8 cellular contexts compared by ENCODE assay signal in the genomic region with DNA sequence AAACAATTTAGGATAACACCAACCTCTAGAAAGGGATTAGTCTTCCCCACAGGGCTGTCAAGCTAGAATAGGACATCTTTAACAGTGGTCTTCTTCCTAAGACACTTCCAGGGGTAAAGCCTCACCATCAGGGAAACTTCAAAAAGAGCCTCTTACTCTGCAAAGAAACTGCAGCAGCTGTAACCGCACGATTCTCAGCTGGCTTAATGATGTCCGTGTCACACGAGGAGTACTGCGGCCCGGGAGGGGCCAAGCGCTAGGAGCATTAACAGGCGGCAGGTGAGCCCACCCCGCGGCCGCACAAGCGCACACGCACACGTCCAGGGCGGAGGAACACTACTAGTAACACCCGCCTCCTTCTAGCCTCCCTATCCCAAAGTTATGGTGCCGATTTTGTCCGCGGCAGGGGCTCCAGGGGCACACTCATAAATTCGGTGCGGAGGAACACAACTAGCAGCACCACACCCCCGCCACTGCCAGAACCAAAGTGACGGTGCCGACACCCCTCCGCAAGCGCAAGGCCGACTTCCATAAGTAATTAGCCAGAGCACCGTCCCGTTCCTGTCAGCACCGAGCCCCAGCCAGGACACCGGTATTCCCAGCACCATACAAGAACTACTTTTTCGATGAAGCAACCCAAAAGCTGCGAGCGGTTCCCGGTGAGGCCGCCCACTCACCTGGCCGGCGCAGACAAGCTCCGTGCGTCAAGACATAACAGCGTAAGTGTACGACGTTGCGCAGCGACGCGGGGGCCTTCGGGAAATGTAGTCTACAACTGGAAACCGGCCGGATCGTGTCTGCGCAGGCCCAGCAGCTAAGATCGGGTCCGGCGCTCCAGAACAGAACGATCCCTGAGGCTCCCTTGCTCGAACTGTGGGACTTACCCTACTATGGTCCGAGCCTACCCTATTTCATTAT. TPM values are rescaled to one million over a fixed set of nuclear protein-coding genes. Genes with fewer than 3 reads are reported as not detected.
DNase-seq lines count a peak whose midpoint lies in the region; ATAC-seq and TF ChIP-seq lines count a peak whose summit lies in the region.

ZNF540 (plus strand) TSS at position 813 of the 918 bp plus-strand sequence. CDS start 3,572 bp downstream, outside the sequence.
ZNF571 (minus strand) TSS at position 729 of the 918 bp plus-strand sequence. CDS start 8,116 bp downstream, outside the sequence.

- H3K27me3 ChIP-seq in upper lobe of left lung, result no peaks in the 10 kb centered on the region

- peaks cover 19 to 40% (median 21%) of the 10 kb centered on the region in 4 donors for H3K9me3 ChIP-seq in upper lobe of left lung

- peak within 1 kb of the TSS; percentile 77 to 94 (median 86) for H3K27ac ChIP-seq in upper lobe of left lung

- CTCF ChIA-PET in GM10248 (lab: Yijun Ruan, JAX), result interaction anchor here (0.8 to 1.5 kb wide), 5 partner anchors 10 to 186 kb away, joined by 3 to 4 read pairs (median 3); no protein-coding TSS in a partner anchor

- peak in 2 of 4 donors; percentile 63 to 75 for TF ChIP-seq POLR2A in upper lobe of left lung (IDR thresholded peaks at IDR 0.05)

- H3K4me3 ChIP-seq in upper lobe of left lung, result peak within 1 kb of the TSS; percentile 62 to 74 (median 66)

- intact Hi-C loops in left cardiac atrium (cut with DNase I) (loop anchor here in 1 of 2 donors (10.0 kb wide), 1 partner anchor 60 kb away; the partner anchor contains the start of gene ZFP30), posterior cingulate gyrus (cut with DNase I) (loop anchor here (2.0 to 5.0 kb wide), 2 partner anchors 60 to 127 kb away; partner anchors contain the start of genes ZFP30, ZNF569 and ZNF570)

- ATAC-seq in HG02642 (IDR thresholded peaks at IDR 0.05; ENCODE audit: poor library complexity, unreplicated experiment) (peak; percentile 99), left cardiac atrium (peak; percentile 99 to 100), upper lobe of left lung (ENCODE audit: low FRiP score in 2 of 2) (peak; percentile 99)

- WGBS in upper lobe of left lung, 2 donors, result 1% methylated on average over 51 to 58 of the region's 58 CpGs

- POLR2A ChIA-PET in GM10248 (lab: Yijun Ruan, JAX), result interaction anchor here (0.7 to 1.2 kb wide), 3 partner anchors 88 to 224 kb away, joined by 3 read pairs; partner anchors contain the start of genes ZNF527, ZNF570 and ZNF793

- DNase-seq in GM10248 (ENCODE audit: extremely low spot score) (peak; percentile 91), NCI-H1417 (lab: John Stamatoyannopoulos, UW) (peak; percentile 95 to 98 (median 95)), T-helper 1 cell (peak; percentile 79 to 91 (median 84)), amygdala (lab: John Stamatoyannopoulos, UW) (peak; percentile 58 to 95 (median 87)), left cardiac atrium (peak; percentile 97), posterior cingulate gyrus (peak; percentile 89 to 99 (median 94)), upper lobe of left lung (peak; percentile 95 to 96)

- H3K4me1 ChIP-seq in upper lobe of left lung, result peaks cover 7 to 18% (median 16%) of the 10 kb centered on the region in 4 donors

- no peak for TF ChIP-seq EP300 in upper lobe of left lung (IDR thresholded peaks at IDR 0.05)

- peaks cover 0 to 10% (median 5%) of the 10 kb centered on the region in 4 donors for H3K36me3 ChIP-seq in upper lobe of left lung

- TF ChIP-seq CTCF in GM10248 (IDR thresholded peaks at IDR 0.05; ENCODE audit: control extremely low read depth, extremely low read depth, low read depth, missing control alignments) (no peak), upper lobe of left lung (IDR thresholded peaks at IDR 0.05) (no peak)

RNA-seq across cellular contexts. Expression of gene ZNF540, which starts in this region (rescaled TPM):
- total RNA-seq in left cardiac atrium, result 1 to 10 TPM; 5.3 to 7.4 TPM
- total RNA-seq in upper lobe of left lung, result 1 to 10 TPM; 1.7 to 5.3 (median 4.0) TPM

RNA-seq across cellular contexts. Expression of gene ZNF571, which starts in this region (rescaled TPM):
- total RNA-seq in left cardiac atrium (1 to 10 TPM; 3.4 to 4.5 TPM), upper lobe of left lung (10 to 100 TPM in 1 of 6 donors, 1 to 10 TPM in 4, under 1 TPM in 1; 0.89 to 14.6 (median 3.3) TPM)

Comparison
In these comparisons a context has a peak if more than half of its experiments do, and no peak if none do; other contexts are left out.
1. Peak in every context shown above with its lines: DNase-seq, ATAC-seq, H3K4me3 ChIP-seq and H3K27ac ChIP-seq.